Comparison of ENCODE assay signal across 9 cellular contexts in genomic region chr7:68512466-68512865, GRCh38.
"Had no signal": no experiment of that assay in that cellular context is flagged by ENCODE, and none has a peak within 500 bp of the region (broad histone marks: within the 10 kb centered on the region; RNA-seq: fewer than 3 reads in every experiment).

No MANE protein-coding gene starts in this region.

- FAIRE-seq: H1, H54, HepG2 had no signal

- DNase-seq: H9, HCEC 1CT, KBM-7 had no signal

- H3K4me3 ChIP-seq: GM23338 had no signal

- ATAC-seq: GM23338, HepG2 had no signal

- H3K27ac ChIP-seq: HL-60, KMS-11 had no signal
